Comparison of ENCODE assay signal across 1 cellular context in the genomic region with DNA sequence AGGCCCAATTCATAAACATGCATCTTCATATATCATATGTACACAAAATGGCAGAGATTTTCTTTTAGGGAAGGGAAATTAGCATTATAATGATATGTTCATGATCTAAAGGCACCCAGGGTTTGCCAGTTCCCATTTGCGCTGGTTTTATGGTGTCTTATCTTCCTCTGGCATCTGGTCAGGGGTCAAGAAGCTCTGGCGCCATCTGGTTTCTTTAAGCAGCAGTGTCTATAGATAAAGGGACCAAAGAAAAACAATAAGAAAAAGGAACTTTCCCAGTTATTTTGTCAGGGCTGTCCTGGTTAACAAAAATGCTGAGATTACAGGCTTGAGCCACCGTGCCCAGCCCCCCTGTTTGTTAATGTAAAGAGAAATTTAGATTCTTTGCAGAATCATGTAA.
TF ChIP-seq lines count a peak whose summit lies in the region.

No MANE protein-coding gene starts in this region.

TF ChIP-seq in K562, 482 proteins besides CTCF, POLR2A, EP300 and RAD21 (continued from another document and continues in another):
- TF ChIP-seq, protein P1, sequence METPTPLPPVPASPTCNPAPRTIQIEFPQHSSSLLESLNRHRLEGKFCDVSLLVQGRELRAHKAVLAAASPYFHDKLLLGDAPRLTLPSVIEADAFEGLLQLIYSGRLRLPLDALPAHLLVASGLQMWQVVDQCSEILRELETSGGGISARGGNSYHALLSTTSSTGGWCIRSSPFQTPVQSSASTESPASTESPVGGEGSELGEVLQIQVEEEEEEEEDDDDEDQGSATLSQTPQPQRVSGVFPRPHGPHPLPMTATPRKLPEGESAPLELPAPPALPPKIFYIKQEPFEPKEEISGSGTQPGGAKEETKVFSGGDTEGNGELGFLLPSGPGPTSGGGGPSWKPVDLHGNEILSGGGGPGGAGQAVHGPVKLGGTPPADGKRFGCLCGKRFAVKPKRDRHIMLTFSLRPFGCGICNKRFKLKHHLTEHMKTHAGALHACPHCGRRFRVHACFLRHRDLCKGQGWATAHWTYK (CRISPR knock-in tag; IDR thresholded peaks at IDR 0.05): no peak
- no peak for TF ChIP-seq EWSR1 (IDR thresholded peaks at IDR 0.05; ENCODE audit: borderline replicate concordance, low read depth, partially characterized antibody)
- 0 out of 2 replicates have a peak, but pooled peaks have one; percentile 55 for TF ChIP-seq MBD2 (IDR thresholded peaks at IDR 0.05; ENCODE audit: borderline replicate concordance, low read depth)
- no peak for TF ChIP-seq ZNF3 (CRISPR knock-in tag; IDR thresholded peaks at IDR 0.05)
- no peak for TF ChIP-seq ZBTB12 (CRISPR knock-in tag; IDR thresholded peaks at IDR 0.05)
- TF ChIP-seq NFYB (IDR thresholded peaks at IDR 0.05; ENCODE audit: extremely low read depth, insufficient read length): no peak
- TF ChIP-seq REST (CRISPR knock-in tag; IDR thresholded peaks at IDR 0.05; ENCODE audit: low read depth): no peak
- no peak for TF ChIP-seq UBTF (IDR thresholded peaks at IDR 0.05; ENCODE audit: borderline replicate concordance in 1 of 2, low read depth in 2 of 2, low read length in 2 of 2)
- TF ChIP-seq ELF1 (tag; IDR thresholded peaks at IDR 0.05): no peak
- no peak for TF ChIP-seq PHTF2 (CRISPR knock-in tag; IDR thresholded peaks at IDR 0.05)
- TF ChIP-seq ZNF766 (CRISPR knock-in tag; conservative IDR thresholded peaks at IDR 0.05): peak; percentile 84; the same call in 1 of the 2 replicates
- TF ChIP-seq HDGF (IDR thresholded peaks at IDR 0.05): no peak
- TF ChIP-seq, protein P2, sequence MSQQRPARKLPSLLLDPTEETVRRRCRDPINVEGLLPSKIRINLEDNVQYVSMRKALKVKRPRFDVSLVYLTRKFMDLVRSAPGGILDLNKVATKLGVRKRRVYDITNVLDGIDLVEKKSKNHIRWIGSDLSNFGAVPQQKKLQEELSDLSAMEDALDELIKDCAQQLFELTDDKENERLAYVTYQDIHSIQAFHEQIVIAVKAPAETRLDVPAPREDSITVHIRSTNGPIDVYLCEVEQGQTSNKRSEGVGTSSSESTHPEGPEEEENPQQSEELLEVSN (IDR thresholded peaks at IDR 0.05; ENCODE audit: borderline replicate concordance in 1 of 2, extremely low read depth in 1 of 2, insufficient read depth in 1 of 2, insufficient read length in 1 of 2, low read depth in 1 of 2, low read length in 1 of 2, poor library complexity in 1 of 2, severe bottlenecking in 1 of 2): no peak
- no peak for TF ChIP-seq ZNF184 (CRISPR knock-in tag; IDR thresholded peaks at IDR 0.05)
- no peak for TF ChIP-seq RHOXF2B (CRISPR knock-in tag; conservative IDR thresholded peaks at IDR 0.05)
- TF ChIP-seq ELF4 (CRISPR knock-in tag; IDR thresholded peaks at IDR 0.05): no peak
- peak in 1 of 2 experiments; percentile 83; a peak in 2 of 4 replicates for TF ChIP-seq TBL1XR1 (IDR thresholded peaks at IDR 0.05; ENCODE audit: low read length in 2 of 2)
- no peak for TF ChIP-seq GTF2A2 (tag; IDR thresholded peaks at IDR 0.05)
- no peak for TF ChIP-seq RFX7 (CRISPR knock-in tag; IDR thresholded peaks at IDR 0.05)
- no peak for TF ChIP-seq FIP1L1 (IDR thresholded peaks at IDR 0.05; ENCODE audit: low read depth, low read length, poor library complexity, severe bottlenecking)
- no peak for TF ChIP-seq ARHGAP35 (IDR thresholded peaks at IDR 0.05; ENCODE audit: partially characterized antibody)
- TF ChIP-seq, protein P3, sequence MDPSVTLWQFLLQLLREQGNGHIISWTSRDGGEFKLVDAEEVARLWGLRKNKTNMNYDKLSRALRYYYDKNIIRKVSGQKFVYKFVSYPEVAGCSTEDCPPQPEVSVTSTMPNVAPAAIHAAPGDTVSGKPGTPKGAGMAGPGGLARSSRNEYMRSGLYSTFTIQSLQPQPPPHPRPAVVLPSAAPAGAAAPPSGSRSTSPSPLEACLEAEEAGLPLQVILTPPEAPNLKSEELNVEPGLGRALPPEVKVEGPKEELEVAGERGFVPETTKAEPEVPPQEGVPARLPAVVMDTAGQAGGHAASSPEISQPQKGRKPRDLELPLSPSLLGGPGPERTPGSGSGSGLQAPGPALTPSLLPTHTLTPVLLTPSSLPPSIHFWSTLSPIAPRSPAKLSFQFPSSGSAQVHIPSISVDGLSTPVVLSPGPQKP (CRISPR knock-in tag; IDR thresholded peaks at IDR 0.05): no peak
- TF ChIP-seq, protein P4, sequence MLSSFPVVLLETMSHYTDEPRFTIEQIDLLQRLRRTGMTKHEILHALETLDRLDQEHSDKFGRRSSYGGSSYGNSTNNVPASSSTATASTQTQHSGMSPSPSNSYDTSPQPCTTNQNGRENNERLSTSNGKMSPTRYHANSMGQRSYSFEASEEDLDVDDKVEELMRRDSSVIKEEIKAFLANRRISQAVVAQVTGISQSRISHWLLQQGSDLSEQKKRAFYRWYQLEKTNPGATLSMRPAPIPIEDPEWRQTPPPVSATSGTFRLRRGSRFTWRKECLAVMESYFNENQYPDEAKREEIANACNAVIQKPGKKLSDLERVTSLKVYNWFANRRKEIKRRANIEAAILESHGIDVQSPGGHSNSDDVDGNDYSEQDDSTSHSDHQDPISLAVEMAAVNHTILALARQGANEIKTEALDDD (IDR thresholded peaks at IDR 0.05): 0 out of 2 replicates have a peak, but pooled peaks have one; percentile 35
- TF ChIP-seq BRF2 (IDR thresholded peaks at IDR 0.05; ENCODE audit: borderline replicate concordance, insufficient read depth, insufficient read length): no peak
- no peak for TF ChIP-seq ZFP36 (IDR thresholded peaks at IDR 0.05; ENCODE audit: low read depth, low read length, partially characterized antibody)
- peak; percentile 95 for TF ChIP-seq NCOR1 (IDR thresholded peaks at IDR 0.05)
- TF ChIP-seq NBN (IDR thresholded peaks at IDR 0.05; ENCODE audit: low read depth): peak; percentile 57; the same call in 1 of the 2 replicates
- TF ChIP-seq HOXB6 (CRISPR knock-in tag; IDR thresholded peaks at IDR 0.05; ENCODE audit: borderline replicate concordance): no peak
- no peak for TF ChIP-seq CREB5 (CRISPR knock-in tag; IDR thresholded peaks at IDR 0.05)
- peak; percentile 44; the same call in 1 of the 2 replicates for TF ChIP-seq JUND (IDR thresholded peaks at IDR 0.05; ENCODE audit: borderline replicate concordance, low read depth, low read length)
- TF ChIP-seq JUND (tag; IDR thresholded peaks at IDR 0.05; ENCODE audit: borderline replicate concordance, low read depth, low read length): no peak; the same call in 2 of the 3 replicates
- TF ChIP-seq PTRF (tag; IDR thresholded peaks at IDR 0.05): no peak
- TF ChIP-seq RBM39 (optimal IDR thresholded peaks at IDR 0.05; ENCODE audit: low read depth, low read length): no peak
- no peak for TF ChIP-seq POU5F1 (IDR thresholded peaks at IDR 0.05; ENCODE audit: borderline replicate concordance, low read depth, low read length, partially characterized antibody)
- TF ChIP-seq CBX3 (IDR thresholded peaks at IDR 0.05; ENCODE audit: borderline replicate concordance in 1 of 2, low read length in 2 of 2): 0 out of 3 replicates have a peak, but pooled peaks of 1 of the 2 experiments have one; percentile 33
- TF ChIP-seq GABPB2 (CRISPR knock-in tag; conservative IDR thresholded peaks at IDR 0.05): no peak
- no peak for TF ChIP-seq THAP12 (CRISPR knock-in tag; IDR thresholded peaks at IDR 0.05)
- no peak for TF ChIP-seq ZNF311 (CRISPR knock-in tag; IDR thresholded peaks at IDR 0.05)
